8 cellular contexts compared by ENCODE assay signal in genomic region chr10:5094265-5095205, GRCh38. TPM values are rescaled to one million over a fixed set of nuclear protein-coding genes. Genes with fewer than 3 reads are reported as not detected.
DNase-seq lines count a peak whose midpoint lies in the region; FAIRE-seq and TF ChIP-seq lines count a peak whose summit lies in the region.

TSS of gene AKR1C3 (plus strand) at chr10:5094414. CDS start at chr10:5094445, 31 bp downstream.

- H3K4me3 ChIP-seq in stomach = peak within 1 kb of the TSS; percentile 44 to 53 (median 48)

- peak within 1 kb of the TSS; percentile 25 for H3K4me3 Mint-ChIP-seq in chondrocyte (ENCODE audit: unreplicated experiment)

- H3K27me3 Mint-ChIP-seq in chondrocyte (ENCODE audit: low read depth) = peaks cover 31% of the 10 kb centered on the region

- peaks cover 0 to 11% (median 5%) of the 10 kb centered on the region in 4 donors for H3K4me1 ChIP-seq in stomach

- TF ChIP-seq EP300 in stomach (IDR thresholded peaks at IDR 0.05) = no peak

- DNase-seq in GM04504 (ENCODE audit: low read depth) (peak; percentile 48), OCI-M1 (lab: John Stamatoyannopoulos, UW) (peak; percentile 90), chondrocyte (ENCODE audit: low spot score) (no peak), kidney tubule cell (ENCODE audit: low spot score) (peak; percentile 77), stomach (no peak)
- DNase-seq in NK-92 treated with Interleukin-12 subunit alpha and Interleukin-12 subunit beta, amount 100 ng/mL, for 24 hours (lab: John Stamatoyannopoulos, UW) = no peak
- DNase-seq in stimulated activated CD4-positive, alpha-beta T cell treated with anti-CD3 and anti-CD28 coated beads, Interleukin-4, amount 100 ng/mL, for 1 hour = no peak

- WGBS in stomach, 5 donors = 8 to 28% (median 16%) methylated on average over 9 of the region's 9 CpGs

- peaks cover 13% of the 10 kb centered on the region for H3K9me3 Mint-ChIP-seq in chondrocyte (ENCODE audit: low read depth)

- H3K27me3 ChIP-seq in stomach = no peaks in the 10 kb centered on the region

- no peaks in the 10 kb centered on the region for H3K9me3 ChIP-seq in stomach

- peaks cover 6 to 27% (median 22%) of the 10 kb centered on the region in 4 donors for H3K36me3 ChIP-seq in stomach

- intact Hi-C loops in stomach (cut with DNase I; ENCODE audit: low total_unique reads) = loop anchor here (10.0 kb wide), 1 partner anchor 250 kb away; no protein-coding TSS in a partner anchor

- H3K27ac Mint-ChIP-seq in chondrocyte (ENCODE audit: unreplicated experiment) = no peak within 1 kb of the TSS

- peak; percentile 65 for FAIRE-seq in A204.1 (lab: Jason Lieb, UNC)

- peak within 1 kb of the TSS; percentile 75 to 88 (median 82) for H3K27ac ChIP-seq in stomach

- no peak for TF ChIP-seq POLR2A in stomach (IDR thresholded peaks at IDR 0.05)

- H3K36me3 Mint-ChIP-seq in chondrocyte (ENCODE audit: low read depth) = peaks cover 2% of the 10 kb centered on the region

- peaks cover 18% of the 10 kb centered on the region for H3K4me1 Mint-ChIP-seq in chondrocyte (ENCODE audit: low read depth)

- TF ChIP-seq CTCF in chondrocyte (IDR thresholded peaks at IDR 0.05) = peak; percentile 85
- TF ChIP-seq CTCF in stomach (IDR thresholded peaks at IDR 0.05) = peak in 5 of 7 experiments; percentile 53 to 86 (median 71)

RNA-seq across cellular contexts. Expression of gene AKR1C3, which starts in this region (rescaled TPM):
- total RNA-seq in chondrocyte = 0.46 to 0.54 TPM (median 0.50 TPM) in 3 replicates
- total RNA-seq in stomach = 100 to 1,000 TPM in 4 of 5 donors, 10 to 100 TPM in 1; 28.1 to 228 (median 191) TPM
- polyA plus RNA-seq in stomach = 100 to 1,000 TPM in 2 of 3 donors, 10 to 100 TPM in 1; 35.2 to 883 (median 158) TPM

Comparison
In these comparisons a context has a peak if more than half of its experiments do, and no peak if none do; other contexts are left out.
1. RNA of gene AKR1C3 (total RNA-seq): 28.1 to 228 TPM in stomach; 0.46 to 0.54 TPM in chondrocyte; every median in the first group is over 10 times any median in the second.
2. DNase-seq: peak in GM04504 (single experiment), OCI-M1 (single experiment) and kidney tubule cell (single experiment); none in chondrocyte (single experiment), stomach (single experiment), NK-92 treated with Interleukin-12 subunit alpha and Interleukin-12 subunit beta, amount 100 ng/mL, for 24 hours (single experiment) and stimulated activated CD4-positive, alpha-beta T cell treated with anti-CD3 and anti-CD28 coated beads, Interleukin-4, amount 100 ng/mL, for 1 hour (single experiment).